In genomic region chr21:42534361-42534900, GRCh38 we compare ENCODE assay signal across 9 cellular contexts. TPM values are rescaled to one million over a fixed set of nuclear protein-coding genes. Genes with fewer than 3 reads are reported as not detected.
DNase-seq lines count a peak whose midpoint lies in the region; ATAC-seq and FAIRE-seq lines count a peak whose summit lies in the region.
"Had no signal": no experiment of that assay in that cellular context is flagged by ENCODE, and none has a peak within 500 bp of the region (broad histone marks: within the 10 kb centered on the region; RNA-seq: fewer than 3 reads in every experiment).

No MANE protein-coding gene starts in this region.

- no peak for ATAC-seq in GM18907 (IDR thresholded peaks at IDR 0.05; ENCODE audit: unreplicated experiment)
- no peak for ATAC-seq in GM18858 (IDR thresholded peaks at IDR 0.05; ENCODE audit: unreplicated experiment)

- H3K4me1 ChIP-seq in duodenal mucosa (ENCODE audit: control insufficient read depth in 1 of 2, insufficient read depth in 2 of 2, low read length in 2 of 2) (peaks cover 43 to 56% of the 10 kb centered on the region in 2 donors), small intestine (ENCODE audit: control insufficient read depth in 2 of 2, insufficient read depth in 1 of 2, low read depth in 1 of 2, low read length in 1 of 2) (no peaks in the 10 kb centered on the region)

- H3K27ac ChIP-seq in KOPT-K1 (ENCODE audit: low read depth, low read length, poor library complexity, severe bottlenecking) (peak overlapping the region; percentile 34), duodenal mucosa (ENCODE audit: low read depth, low read length) (peak overlapping the region; percentile 62), small intestine (ENCODE audit: low read depth in 1 of 2, low read length in 1 of 2) (peak overlapping the region; percentile 73)

- H3K4me3 ChIP-seq in duodenal mucosa (ENCODE audit: low read depth in 1 of 2, low read length in 2 of 2) = peak overlapping the region; percentile 28 to 52
- H3K4me3 ChIP-seq in small intestine (ENCODE audit: low read depth in 1 of 2, low read length in 2 of 2) = no peak overlapping the region

- H3K36me3 ChIP-seq in KOPT-K1 (ENCODE audit: insufficient read depth, low read length) = no peaks in the 10 kb centered on the region
- H3K36me3 ChIP-seq in duodenal mucosa (ENCODE audit: control insufficient read depth in 1 of 2, insufficient read depth in 2 of 2, low read length in 2 of 2) = peaks cover 36 to 69% of the 10 kb centered on the region in 2 donors
- peaks cover 2 to 8% of the 10 kb centered on the region in 2 donors for H3K36me3 ChIP-seq in small intestine (ENCODE audit: control insufficient read depth in 2 of 2, insufficient read depth in 2 of 2, low read length in 2 of 2)

- DNase-seq in NCI-H524 (lab: John Stamatoyannopoulos, UW) (peak; percentile 31 to 61), NCI-H524 treated with DMSO at 0.1 percent for 48 hours (lab: John Stamatoyannopoulos, UW) (no peak), small intestine (peak; percentile 37), iPS-NIHi7 (ENCODE audit: extremely low spot score) (no peak)

- H3K9ac ChIP-seq in duodenal mucosa (ENCODE audit: low read depth in 1 of 2, low read length in 2 of 2) = peak overlapping the region; percentile 10 to 26

- WGBS in small intestine, 3 donors = 32 to 58% (median 52%) methylated on average over 18 of the region's 18 CpGs

- H3K9me3 ChIP-seq in KOPT-K1 (ENCODE audit: insufficient read depth, low read length, poor library complexity, severe bottlenecking) (no peaks in the 10 kb centered on the region), duodenal mucosa (ENCODE audit: control insufficient read depth in 1 of 2, low read length in 2 of 2) (no peaks in the 10 kb centered on the region), small intestine (ENCODE audit: control insufficient read depth, low read depth) (no peaks in the 10 kb centered on the region)

- no peak for FAIRE-seq in small intestine (lab: Jason Lieb, UNC)
- FAIRE-seq: A204.1 had no signal

- H3K27me3 ChIP-seq in duodenal mucosa (ENCODE audit: control insufficient read depth in 1 of 2, insufficient read depth in 2 of 2, low read length in 2 of 2) = no peaks in the 10 kb centered on the region
- no peaks in the 10 kb centered on the region for H3K27me3 ChIP-seq in small intestine (ENCODE audit: control insufficient read depth in 2 of 2, insufficient read depth in 2 of 2, low read length in 2 of 2)

RNA-seq across cellular contexts. Expression of gene SLC37A1, which starts 20.8 kb away (rescaled TPM):
- 10 to 100 TPM; 33.2 to 80.7 (median 42.0) TPM for polyA plus RNA-seq in small intestine

RNA-seq across cellular contexts. Expression of gene RSPH1, which starts 38.4 kb away (rescaled TPM):
- polyA plus RNA-seq in small intestine = 10 to 100 TPM in 2 of 3 donors, 1 to 10 TPM in 1; 3.8 to 14.1 (median 11.2) TPM

Comparison
In these comparisons a context has a peak if more than half of its experiments do, and no peak if none do; other contexts are left out.
1. DNase-seq: peak in NCI-H524 (2 of 2) and small intestine (single experiment); none in NCI-H524 treated with DMSO at 0.1 percent for 48 hours (single experiment) and iPS-NIHi7 (single experiment).
2. H3K4me3 ChIP-seq: peak in duodenal mucosa (2 of 2); none in small intestine (0 of 2).
3. Peak in every context shown above with its lines, with median percentiles within 50 percentile points of each other: H3K27ac ChIP-seq.